20 cellular contexts compared by ENCODE assay signal in the genomic region with DNA sequence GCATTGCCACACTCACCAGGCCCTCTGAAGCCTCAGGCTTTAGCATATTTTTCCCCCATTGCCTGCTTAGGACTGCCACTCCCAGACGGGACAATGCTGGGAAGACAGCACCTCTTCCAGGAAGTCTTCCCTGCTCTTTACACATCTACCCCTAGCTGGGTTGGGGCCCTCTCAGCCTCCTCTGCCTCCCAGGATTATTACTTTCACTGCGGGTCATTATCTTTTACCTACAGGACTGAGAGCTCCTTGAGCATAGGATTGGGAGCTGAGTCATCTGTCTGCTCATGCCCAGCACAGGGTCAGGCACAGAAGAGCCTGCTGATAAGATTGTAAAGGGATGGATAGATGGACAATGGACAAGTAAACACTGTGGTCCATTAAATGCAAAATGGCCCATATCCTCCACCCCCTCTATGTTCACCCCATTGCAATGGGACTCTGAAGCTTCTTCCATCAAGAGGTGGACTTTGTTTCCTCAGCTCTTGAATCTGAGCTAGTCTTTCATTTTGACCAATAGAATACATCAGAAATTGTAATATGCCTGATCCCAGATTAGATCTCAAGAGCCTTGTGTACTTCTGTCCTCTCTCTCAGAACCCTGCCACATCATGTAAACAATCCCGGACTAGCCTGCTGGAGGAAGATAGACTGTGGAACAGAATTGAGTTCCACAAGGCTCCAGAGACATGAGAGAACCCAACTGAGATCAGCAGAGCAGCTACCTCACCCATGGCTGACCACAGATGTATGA. TPM values are rescaled to one million over a fixed set of nuclear protein-coding genes. Genes with fewer than 3 reads are reported as not detected.
DNase-seq lines count a peak whose midpoint lies in the region; ATAC-seq lines count a peak whose summit lies in the region.
"Had no signal": no experiment of that assay in that cellular context is flagged by ENCODE, and none has a peak within 500 bp of the region (broad histone marks: within the 10 kb centered on the region; RNA-seq: fewer than 3 reads in every experiment).

No MANE protein-coding gene starts in this region.

- H3K23ac ChIP-seq in mesenchymal stem cell (ENCODE audit: low read length in 2 of 2) (no peak overlapping the region), neuronal stem cell (ENCODE audit: low read depth, low read length, poor library complexity) (no peak overlapping the region)

- no peak overlapping the region for H2AK5ac ChIP-seq in mesenchymal stem cell (ENCODE audit: low read length, severe bottlenecking)
- H2AK5ac ChIP-seq in neuronal stem cell (ENCODE audit: low read depth, low read length) = no peak overlapping the region

- H3K79me1 ChIP-seq in mesenchymal stem cell (replicated peaks; ENCODE audit: low read length, poor library complexity, severe bottlenecking) (no peaks in the 10 kb centered on the region), neuronal stem cell (ENCODE audit: low read depth, low read length) (no peaks in the 10 kb centered on the region)

- H4K8ac ChIP-seq in mesenchymal stem cell (ENCODE audit: low read length) (no peak overlapping the region), neuronal stem cell (ENCODE audit: low read depth, low read length) (no peak overlapping the region)

- H3K4me3 ChIP-seq in CD8-positive, alpha-beta memory T cell (ENCODE audit: low read length) = no peak overlapping the region
- H3K4me3 ChIP-seq in adipocyte (ENCODE audit: low read length) (no peak overlapping the region), mesenchymal stem cell (ENCODE audit: insufficient read depth in 1 of 2, low read depth in 1 of 2, low read length in 2 of 2) (no peak overlapping the region), neuronal stem cell (ENCODE audit: low read length in 2 of 2) (no peak overlapping the region)

- H3K18ac ChIP-seq in mesenchymal stem cell (ENCODE audit: low read depth in 1 of 2, low read length in 2 of 2) (peak overlapping the region in 1 of 2 experiments; percentile 40), neuronal stem cell (ENCODE audit: low read length) (no peak overlapping the region)

- H2BK5ac ChIP-seq in mesenchymal stem cell (ENCODE audit: low read depth, low read length, poor library complexity, severe bottlenecking) (no peak overlapping the region), neuronal stem cell (ENCODE audit: low read length) (no peak overlapping the region)

- no peak for DNase-seq in CD8-positive, alpha-beta memory T cell
- DNase-seq in HUDEP-2 (lab: John Stamatoyannopoulos, UW; ENCODE audit: unreplicated experiment in 76 of 76) (peak in 65 of 76 experiments; percentile 16 to 83 (median 47)), adipocyte (ENCODE audit: low read depth) (no peak), mesenchymal stem cell (peak; percentile 73), neuronal stem cell (ENCODE audit: low spot score) (no peak), left lobe of liver (ENCODE audit: low spot score) (no peak), kidney tubule cell (ENCODE audit: low spot score) (no peak)
- DNase-seq: Caco-2; DMS79; GDM1; MV-4-11; NCI-H1436; NCI-H2029 treated with DMSO at 0.1 percent for 48 hours; NCI-H524 treated with DMSO at 0.1 percent for 48 hours; NK-92 treated with Interleukin-12 subunit alpha and Interleukin-12 subunit beta, amount 100 ng/mL, for 24 hours had no signal

- H4K91ac ChIP-seq in mesenchymal stem cell (ENCODE audit: low read length) (peak overlapping the region; percentile 22), neuronal stem cell (ENCODE audit: low read depth, low read length, poor library complexity) (no peak overlapping the region)

- H3K27me3 ChIP-seq in CD8-positive, alpha-beta memory T cell (ENCODE audit: insufficient read depth, low read length, poor library complexity, severe bottlenecking) = no peaks in the 10 kb centered on the region
- H3K27me3 ChIP-seq in adipocyte (replicated peaks; ENCODE audit: control insufficient read depth, insufficient read depth, low read length) = no peaks in the 10 kb centered on the region
- H3K27me3 ChIP-seq in mesenchymal stem cell (ENCODE audit: control insufficient read depth in 1 of 2, insufficient read depth in 1 of 2, low read length in 2 of 2) = no peaks in the 10 kb centered on the region
- H3K27me3 ChIP-seq in neuronal stem cell (ENCODE audit: control insufficient read depth in 3 of 3, insufficient read depth in 3 of 3, low read depth in 1 of 3, low read length in 3 of 3) = no peaks in the 10 kb centered on the region

- POLR2A ChIA-PET in CD8-positive, alpha-beta memory T cell (lab: Charles Lee) = no interaction called here

- no peak overlapping the region for H3K4me3 Mint-ChIP-seq in CD8-positive, alpha-beta memory T cell
- H3K4me3 Mint-ChIP-seq: CD14-positive monocyte, IgD-negative memory B cell had no signal

- peak overlapping the region; percentile 0 for H2BK120ac ChIP-seq in mesenchymal stem cell (ENCODE audit: low read depth, low read length)
- no peak overlapping the region for H2BK120ac ChIP-seq in neuronal stem cell (ENCODE audit: low read depth, low read length)

- peaks cover 0 to 6% (median 0%) of the 10 kb centered on the region in 5 donors for H3K9me3 Mint-ChIP-seq in CD8-positive, alpha-beta memory T cell

- 68% methylated on average over 3 of the region's 3 CpGs for WGBS in mesenchymal stem cell
- no CpG with 5 or more reads among the region's 3 CpGs for WGBS in neuronal stem cell (ENCODE audit: extremely low coverage in 2 of 2, insufficient read length in 2 of 2, insufficient replicate concordance in 1 of 2), 2 donors

- H3K27ac Mint-ChIP-seq in CD8-positive, alpha-beta memory T cell = peak overlapping the region in 1 of 8 donors; percentile 19
- H3K27ac Mint-ChIP-seq: CD14-positive monocyte, IgD-negative memory B cell had no signal

- no peak overlapping the region for H2BK15ac ChIP-seq in mesenchymal stem cell (ENCODE audit: low read depth, poor library complexity, severe bottlenecking)
- H2BK15ac ChIP-seq in neuronal stem cell (ENCODE audit: low read length) = no peak overlapping the region

- H3K14ac ChIP-seq in mesenchymal stem cell (ENCODE audit: low read length in 2 of 2) (no peak overlapping the region), neuronal stem cell (ENCODE audit: low read length) (no peak overlapping the region)

- H2BK12ac ChIP-seq in mesenchymal stem cell (ENCODE audit: low read length in 2 of 2) (peak overlapping the region; percentile 16 to 28), neuronal stem cell (ENCODE audit: low read length) (no peak overlapping the region)

- H3K27ac ChIP-seq in CD8-positive, alpha-beta memory T cell (ENCODE audit: low read depth, low read length) = peak overlapping the region; percentile 75
- H3K27ac ChIP-seq in mesenchymal stem cell (ENCODE audit: low read length, poor library complexity, severe bottlenecking) (no peak overlapping the region), neuronal stem cell (replicated peaks; ENCODE audit: low read length) (no peak overlapping the region)

- H3K4me1 Mint-ChIP-seq in CD8-positive, alpha-beta memory T cell = no peaks in the 10 kb centered on the region

- H3K9ac ChIP-seq in adipocyte (ENCODE audit: low read length) = peak overlapping the region; percentile 55
- peak overlapping the region; percentile 65 for H3K9ac ChIP-seq in mesenchymal stem cell (ENCODE audit: low read length)
- H3K9ac ChIP-seq in neuronal stem cell (ENCODE audit: low read depth, low read length, poor library complexity) = no peak overlapping the region

- H3K4ac ChIP-seq in mesenchymal stem cell (ENCODE audit: low read depth in 1 of 2, low read length in 2 of 2) = no peak overlapping the region
- H3K4ac ChIP-seq in neuronal stem cell (ENCODE audit: low read length) = no peak overlapping the region

- H2AFZ ChIP-seq in mesenchymal stem cell (ENCODE audit: low read depth, low read length) = no peak overlapping the region
- H2AFZ ChIP-seq in neuronal stem cell (ENCODE audit: low read length) = no peak overlapping the region

- CTCF ChIA-PET in CD8-positive, alpha-beta memory T cell (lab: Charles Lee) = no interaction called here

- H3K36me3 Mint-ChIP-seq in CD8-positive, alpha-beta memory T cell = no peaks in the 10 kb centered on the region
- H3K36me3 Mint-ChIP-seq: CD14-positive monocyte had no signal

- no peaks in the 10 kb centered on the region for H3K36me3 ChIP-seq in CD8-positive, alpha-beta memory T cell (ENCODE audit: insufficient read depth, low read length)
- no peaks in the 10 kb centered on the region for H3K36me3 ChIP-seq in adipocyte (ENCODE audit: control insufficient read depth, insufficient read depth, low read length, severe bottlenecking)
- H3K36me3 ChIP-seq in mesenchymal stem cell (ENCODE audit: control insufficient read depth in 1 of 2, insufficient read depth in 2 of 2, low read depth in 1 of 2, low read length in 2 of 2) = no peaks in the 10 kb centered on the region
- no peaks in the 10 kb centered on the region for H3K36me3 ChIP-seq in neuronal stem cell (replicated peaks in 1 of 2; ENCODE audit: control insufficient read depth in 2 of 2, insufficient read depth in 2 of 2, low read length in 2 of 2)

- ATAC-seq in left lobe of liver (no peak), HG03025 (IDR thresholded peaks at IDR 0.05; ENCODE audit: low FRiP score, unreplicated experiment) (no peak)

- no peaks in the 10 kb centered on the region for H3K4me1 ChIP-seq in CD8-positive, alpha-beta memory T cell (ENCODE audit: insufficient read depth, low read length)
- H3K4me1 ChIP-seq in adipocyte (ENCODE audit: control insufficient read depth, insufficient read depth, low read length) (peaks cover 35% of the 10 kb centered on the region), mesenchymal stem cell (ENCODE audit: control insufficient read depth, insufficient read depth, low read depth, low read length) (peaks cover 36% of the 10 kb centered on the region), neuronal stem cell (ENCODE audit: control insufficient read depth in 2 of 2, insufficient read depth in 1 of 2, low read depth in 1 of 2, low read length in 2 of 2) (peaks cover 7 to 9% of the 10 kb centered on the region in 2 donors)

- H3K9me3 ChIP-seq in CD8-positive, alpha-beta memory T cell (ENCODE audit: low read length) = no peaks in the 10 kb centered on the region
- H3K9me3 ChIP-seq in adipocyte (ENCODE audit: control insufficient read depth, low read length) (no peaks in the 10 kb centered on the region), mesenchymal stem cell (ENCODE audit: control insufficient read depth, low read length) (peaks cover 3% of the 10 kb centered on the region), neuronal stem cell (replicated peaks in 1 of 2; ENCODE audit: control insufficient read depth in 2 of 2, insufficient read depth in 1 of 2, low read depth in 1 of 2, low read length in 2 of 2) (no peaks in the 10 kb centered on the region)
- H3K9me3 ChIP-seq: Caco-2 had no signal

- H3K4me2 ChIP-seq in mesenchymal stem cell (ENCODE audit: low read length, poor library complexity, severe bottlenecking) (no peak overlapping the region), neuronal stem cell (ENCODE audit: insufficient read depth, low read length, poor library complexity, severe bottlenecking) (no peak overlapping the region)

- H3K27me3 Mint-ChIP-seq in CD8-positive, alpha-beta memory T cell = peaks cover 6 to 12% of the 10 kb centered on the region in 2 donors

RNA-seq across cellular contexts. Expression of a gene that starts 32.0 kb away (rescaled TPM):
- total RNA-seq in CD8-positive, alpha-beta memory T cell = 1 to 10 TPM; 1.5 to 2.8 TPM
- polyA plus RNA-seq in CD8-positive, alpha-beta memory T cell = 0.06 TPM
- polyA plus RNA-seq in mesenchymal stem cell (2013, experiment 1 of 2) = 35.9 TPM
- polyA plus RNA-seq in mesenchymal stem cell (2013, experiment 2 of 2) = 36.0 TPM
- 0.91 TPM for polyA plus RNA-seq in neuronal stem cell (2013, experiment 1 of 2)
- polyA plus RNA-seq in neuronal stem cell (2013, experiment 2 of 2) = 1.1 TPM
- total RNA-seq in left lobe of liver = 10.5 TPM
- total RNA-seq: A673, PC-3 had no signal
- polyA plus RNA-seq: CD14-positive monocyte, IgD-negative memory B cell had no signal

Comparison
In these comparisons a context has a peak if more than half of its experiments do, and no peak if none do; other contexts are left out.
1. DNase-seq: peak in HUDEP-2 (65 of 76) and mesenchymal stem cell (single experiment); none in CD8-positive, alpha-beta memory T cell (0 of 5), adipocyte (single experiment), neuronal stem cell (single experiment), left lobe of liver (single experiment) and kidney tubule cell (single experiment).